25 cellular contexts compared by ENCODE assay signal in the genomic region with DNA sequence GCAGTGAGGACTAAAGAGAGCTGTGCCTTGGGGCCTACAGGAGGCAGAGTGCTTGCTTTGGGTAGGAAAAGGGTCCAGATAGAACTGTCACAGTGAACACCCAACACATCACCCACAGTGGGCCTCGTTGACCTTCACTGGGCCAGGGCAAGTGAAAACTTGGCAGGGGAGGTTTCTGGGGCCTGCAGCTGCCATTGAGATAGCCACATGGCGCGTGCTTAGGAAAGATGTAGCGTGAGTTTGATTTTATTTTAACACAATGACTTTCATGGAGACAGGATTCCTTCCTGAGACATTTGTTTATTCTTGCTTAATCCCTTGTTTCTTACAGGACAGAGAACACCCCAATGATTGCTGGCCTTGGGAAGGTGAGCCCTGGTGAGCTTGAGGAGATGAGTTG. TPM values are rescaled to one million over a fixed set of nuclear protein-coding genes. Genes with fewer than 3 reads are reported as not detected.
A peak's percentile ranks its signal among the peaks of the same experiment; 100 is the strongest.
DNase-seq lines count a peak whose midpoint lies in the region; ATAC-seq and TF ChIP-seq lines count a peak whose summit lies in the region.
"Had no signal": no experiment of that assay in that cellular context is flagged by ENCODE, and none has a peak within 500 bp of the region (broad histone marks: within the 10 kb centered on the region; RNA-seq: fewer than 3 reads in every experiment).

No MANE protein-coding gene starts in this region.

- peak overlapping the region; percentile 38 for H3K27ac Mint-ChIP-seq in activated naive CD8-positive, alpha-beta T cell treated with anti-CD3 and anti-CD28 coated beads, Interleukin-2, amount 10 ng/mL, durations not matched to agents 7 days and 5 days
- H3K27ac Mint-ChIP-seq in activated naive CD8-positive, alpha-beta T cell treated with anti-CD3 and anti-CD28 coated beads for 36 hours = no peak overlapping the region
- H3K27ac Mint-ChIP-seq in nephron progenitor cell (peak overlapping the region; percentile 80), MCF 10A (ENCODE audit: low read depth, unreplicated experiment) (no peak overlapping the region)

- intact Hi-C loops in upper lobe of right lung (cut with DNase I) = no loop called here
- intact Hi-C loops in MCF 10A (cut with micrococcal nuclease) = no loop called here

- no peak for TF ChIP-seq CTCF in nephron progenitor cell (IDR thresholded peaks at IDR 0.05)
- no peak for TF ChIP-seq CTCF in upper lobe of right lung (IDR thresholded peaks at IDR 0.05)
- no peak for TF ChIP-seq CTCF in MCF 10A (IDR thresholded peaks at IDR 0.05; ENCODE audit: unreplicated experiment)

- no peaks in the 10 kb centered on the region for H3K27me3 ChIP-seq in upper lobe of right lung

- H3K27ac ChIP-seq in upper lobe of right lung = no peak overlapping the region
- H3K27ac ChIP-seq: C4-2B, KMS-11, RWPE1 had no signal

- H3K4me3 ChIP-seq in upper lobe of right lung = no peak overlapping the region
- H3K4me3 ChIP-seq: HAP-1 had no signal

- H3K4me1 Mint-ChIP-seq in activated naive CD8-positive, alpha-beta T cell treated with anti-CD3 and anti-CD28 coated beads, Interleukin-2, amount 10 ng/mL, durations not matched to agents 7 days and 5 days = peaks cover 6% of the 10 kb centered on the region
- H3K4me1 Mint-ChIP-seq in activated naive CD8-positive, alpha-beta T cell treated with anti-CD3 and anti-CD28 coated beads for 36 hours = no peaks in the 10 kb centered on the region
- H3K4me1 Mint-ChIP-seq in nephron progenitor cell = peaks cover 21% of the 10 kb centered on the region
- H3K4me1 Mint-ChIP-seq in MCF 10A (ENCODE audit: insufficient read depth, unreplicated experiment) = no peaks in the 10 kb centered on the region

- peaks cover 6% of the 10 kb centered on the region for H3K36me3 Mint-ChIP-seq in activated naive CD8-positive, alpha-beta T cell treated with anti-CD3 and anti-CD28 coated beads, Interleukin-2, amount 10 ng/mL, durations not matched to agents 7 days and 5 days
- H3K36me3 Mint-ChIP-seq in activated naive CD8-positive, alpha-beta T cell treated with anti-CD3 and anti-CD28 coated beads for 36 hours = peaks cover 36% of the 10 kb centered on the region
- peaks cover 30% of the 10 kb centered on the region for H3K36me3 Mint-ChIP-seq in nephron progenitor cell (ENCODE audit: low read depth)
- H3K36me3 Mint-ChIP-seq in MCF 10A (ENCODE audit: insufficient read depth, unreplicated experiment) = peaks cover under 1% of the 10 kb centered on the region

- H3K9me3 ChIP-seq in upper lobe of right lung = no peaks in the 10 kb centered on the region
- H3K9me3 ChIP-seq: HAP-1, SK-N-SH had no signal

- H3K27me3 Mint-ChIP-seq in activated naive CD8-positive, alpha-beta T cell treated with anti-CD3 and anti-CD28 coated beads, Interleukin-2, amount 10 ng/mL, durations not matched to agents 7 days and 5 days = no peaks in the 10 kb centered on the region
- no peaks in the 10 kb centered on the region for H3K27me3 Mint-ChIP-seq in activated naive CD8-positive, alpha-beta T cell treated with anti-CD3 and anti-CD28 coated beads for 36 hours
- peaks cover 7% of the 10 kb centered on the region for H3K27me3 Mint-ChIP-seq in nephron progenitor cell (ENCODE audit: low read depth, poor library complexity)
- no peaks in the 10 kb centered on the region for H3K27me3 Mint-ChIP-seq in MCF 10A (ENCODE audit: insufficient read depth, unreplicated experiment)

- DNase-seq in activated naive CD8-positive, alpha-beta T cell treated with anti-CD3 and anti-CD28 coated beads, Interleukin-2, amount 10 ng/mL, durations not matched to agents 7 days and 5 days = peak; percentile 8
- DNase-seq in activated naive CD8-positive, alpha-beta T cell treated with anti-CD3 and anti-CD28 coated beads for 36 hours = no peak
- peak; percentile 44 for DNase-seq in activated CD8-positive, alpha-beta memory T cell treated with anti-CD3 and anti-CD28 coated beads, Interleukin-2, amount 50 U/mL, for 48 hours
- no peak for DNase-seq in nephron progenitor cell
- DNase-seq in upper lobe of right lung = peak; percentile 26
- no peak for DNase-seq in COR-L47 (lab: John Stamatoyannopoulos, UW)
- DNase-seq in MCF 10A (ENCODE audit: unreplicated experiment) = no peak
- DNase-seq: CD8-positive, alpha-beta memory T cell; DMS53; GDM1; NCI-H1105; NCI-H1694; NCI-H2081; NCI-H2171; NCI-H345; NCI-H524; NCI-H774; NK-92 treated with Interleukin-12 subunit alpha and Interleukin-12 subunit beta, amount 100 ng/mL, for 24 hours; SIG-M5; SK-N-SH had no signal

- H3K9me3 Mint-ChIP-seq in activated naive CD8-positive, alpha-beta T cell treated with anti-CD3 and anti-CD28 coated beads, Interleukin-2, amount 10 ng/mL, durations not matched to agents 7 days and 5 days = no peaks in the 10 kb centered on the region
- H3K9me3 Mint-ChIP-seq in activated naive CD8-positive, alpha-beta T cell treated with anti-CD3 and anti-CD28 coated beads for 36 hours = no peaks in the 10 kb centered on the region
- H3K9me3 Mint-ChIP-seq in nephron progenitor cell = no peaks in the 10 kb centered on the region
- no peaks in the 10 kb centered on the region for H3K9me3 Mint-ChIP-seq in MCF 10A (ENCODE audit: unreplicated experiment)
- H3K9me3 Mint-ChIP-seq: CD8-positive, alpha-beta memory T cell had no signal

- no TSS peak for BruUV-seq in MCF 10A (replicated peaks; lab: Mats Ljungman, UMichigan)

- H3K4me3 Mint-ChIP-seq in activated naive CD8-positive, alpha-beta T cell treated with anti-CD3 and anti-CD28 coated beads, Interleukin-2, amount 10 ng/mL, durations not matched to agents 7 days and 5 days = no peak overlapping the region
- H3K4me3 Mint-ChIP-seq in activated naive CD8-positive, alpha-beta T cell treated with anti-CD3 and anti-CD28 coated beads for 36 hours = no peak overlapping the region
- H3K4me3 Mint-ChIP-seq in nephron progenitor cell (no peak overlapping the region), MCF 10A (ENCODE audit: unreplicated experiment) (no peak overlapping the region)
- H3K4me3 Mint-ChIP-seq: CD8-positive, alpha-beta memory T cell had no signal

- CTCF ChIA-PET in MCF 10A (lab: Yijun Ruan, JAX) = no interaction called here

- H3K36me3 ChIP-seq in upper lobe of right lung = no peaks in the 10 kb centered on the region

- ATAC-seq in activated naive CD8-positive, alpha-beta T cell treated with anti-CD3 and anti-CD28 coated beads, Interleukin-2, amount 10 ng/mL, durations not matched to agents 7 days and 5 days (ENCODE audit: low read depth) = no peak
- ATAC-seq in upper lobe of right lung = no peak

- no peaks in the 10 kb centered on the region for H3K4me1 ChIP-seq in upper lobe of right lung

- POLR2A ChIA-PET in activated naive CD8-positive, alpha-beta T cell treated with anti-CD3 and anti-CD28 coated beads, Interleukin-2, amount 10 ng/mL, durations not matched to agents 7 days and 5 days (lab: Charles Lee) = no interaction called here
- POLR2A ChIA-PET in MCF 10A (lab: Yijun Ruan, JAX) = no interaction called here

RNA-seq across cellular contexts. Expression of a gene that starts 9.3 kb away (rescaled TPM):
- under 1 TPM; 0.09 to 0.11 TPM for total RNA-seq in activated naive CD8-positive, alpha-beta T cell treated with anti-CD3 and anti-CD28 coated beads, Interleukin-2, amount 10 ng/mL, durations not matched to agents 7 days and 5 days
- not detected for total RNA-seq in activated naive CD8-positive, alpha-beta T cell treated with anti-CD3 and anti-CD28 coated beads for 36 hours
- total RNA-seq in upper lobe of right lung = 0.35 TPM
- total RNA-seq in MCF 10A (2022) = not detected in 2 replicates
- total RNA-seq: CD8-positive, alpha-beta memory T cell had no signal

RNA-seq across cellular contexts. Expression of a gene that starts 30.1 kb away (rescaled TPM):
- total RNA-seq in activated naive CD8-positive, alpha-beta T cell treated with anti-CD3 and anti-CD28 coated beads, Interleukin-2, amount 10 ng/mL, durations not matched to agents 7 days and 5 days = 10 to 100 TPM; 27.8 to 30.6 TPM
- 10 to 100 TPM; 71.6 to 72.9 TPM for total RNA-seq in activated naive CD8-positive, alpha-beta T cell treated with anti-CD3 and anti-CD28 coated beads for 36 hours
- total RNA-seq in upper lobe of right lung = 13.0 TPM
- total RNA-seq in MCF 10A (2022) = 40.1 and 40.4 TPM in 2 replicates

RNA-seq across cellular contexts. Expression of a gene that starts 47.6 kb away (rescaled TPM):
- not detected for total RNA-seq in activated naive CD8-positive, alpha-beta T cell treated with anti-CD3 and anti-CD28 coated beads, Interleukin-2, amount 10 ng/mL, durations not matched to agents 7 days and 5 days
- total RNA-seq in activated naive CD8-positive, alpha-beta T cell treated with anti-CD3 and anti-CD28 coated beads for 36 hours = not detected
- total RNA-seq in upper lobe of right lung (0.90 TPM), MCF 10A (2022) (0.27 and 0.35 TPM in 2 replicates)
- total RNA-seq: CD8-positive, alpha-beta memory T cell; HT1080 had no signal

Comparison
In these comparisons a context has a peak if more than half of its experiments do, and no peak if none do; other contexts are left out.
1. DNase-seq: peak in activated naive CD8-positive, alpha-beta T cell treated with anti-CD3 and anti-CD28 coated beads, Interleukin-2, amount 10 ng/mL, durations not matched to agents 7 days and 5 days (single experiment), activated CD8-positive, alpha-beta memory T cell treated with anti-CD3 and anti-CD28 coated beads, Interleukin-2, amount 50 U/mL, for 48 hours (single experiment) and upper lobe of right lung (single experiment); none in activated naive CD8-positive, alpha-beta T cell treated with anti-CD3 and anti-CD28 coated beads for 36 hours (single experiment), nephron progenitor cell (single experiment), COR-L47 (single experiment) and MCF 10A (single experiment).
2. H3K27ac Mint-ChIP-seq: peak in activated naive CD8-positive, alpha-beta T cell treated with anti-CD3 and anti-CD28 coated beads, Interleukin-2, amount 10 ng/mL, durations not matched to agents 7 days and 5 days (single experiment) and nephron progenitor cell (single experiment); none in activated naive CD8-positive, alpha-beta T cell treated with anti-CD3 and anti-CD28 coated beads for 36 hours (single experiment) and MCF 10A (single experiment).